Comparison of ENCODE assay signal across 8 cellular contexts in genomic region chr3:101720851-101721649, GRCh38. TPM values are rescaled to one million over a fixed set of nuclear protein-coding genes. Genes with fewer than 3 reads are reported as not detected.
A peak's percentile ranks its signal among the peaks of the same experiment; 100 is the strongest.
DNase-seq lines count a peak whose midpoint lies in the region; ATAC-seq and TF ChIP-seq lines count a peak whose summit lies in the region.

No MANE protein-coding gene starts in this region.

- peak in 1 of 2 donors; percentile 27 for ATAC-seq in activated naive CD4-positive, alpha-beta T cell treated with anti-CD3 and anti-CD28 coated beads, Interleukin-2, amount 50 U/mL, for 72 hours
- ATAC-seq in GM19463 (IDR thresholded peaks at IDR 0.05; ENCODE audit: unreplicated experiment), result no peak

- no peak overlapping the region for H3K4me2 ChIP-seq in parathyroid adenoma (ENCODE audit: low read length)

- H3K4me1 ChIP-seq in parathyroid adenoma, result no peaks in the 10 kb centered on the region

- H3K9me3 Mint-ChIP-seq in activated naive CD4-positive, alpha-beta T cell treated with anti-CD3 and anti-CD28 coated beads, Interleukin-2, amount 50 U/mL, for 72 hours, result no peaks in the 10 kb centered on the region

- peaks cover 7 to 12% of the 10 kb centered on the region in 2 donors for H3K36me3 Mint-ChIP-seq in activated naive CD4-positive, alpha-beta T cell treated with anti-CD3 and anti-CD28 coated beads, Interleukin-2, amount 50 U/mL, for 72 hours

- DNase-seq in NCI-H1694 treated with DMSO at 0.1 percent for 48 hours (lab: John Stamatoyannopoulos, UW) (peak; percentile 19), NCI-H1694 (lab: John Stamatoyannopoulos, UW) (no peak), MV-4-11 (lab: John Stamatoyannopoulos, UW) (peak; percentile 38), SW 1271 (lab: John Stamatoyannopoulos, UW) (no peak), putamen (ENCODE audit: low spot score) (no peak)
- DNase-seq in activated naive CD4-positive, alpha-beta T cell treated with anti-CD3 and anti-CD28 coated beads, Interleukin-2, amount 50 U/mL, for 72 hours (ENCODE audit: low spot score in 2 of 2), result peak in 1 of 2 donors; percentile 14

- no peaks in the 10 kb centered on the region for H3K27me3 ChIP-seq in parathyroid adenoma (ENCODE audit: control insufficient read depth, insufficient read depth, low read length)

- H3K27ac Mint-ChIP-seq in activated naive CD4-positive, alpha-beta T cell treated with anti-CD3 and anti-CD28 coated beads, Interleukin-2, amount 50 U/mL, for 72 hours, result peak overlapping the region; percentile 85 to 90

- TF ChIP-seq CTCF in parathyroid adenoma (IDR thresholded peaks at IDR 0.05), result no peak

- H3K4me3 ChIP-seq in parathyroid adenoma (ENCODE audit: low read depth, low read length), result no peak overlapping the region

- H3K36me3 ChIP-seq in parathyroid adenoma (ENCODE audit: control insufficient read depth, insufficient read depth, low read length), result no peaks in the 10 kb centered on the region

- no peak overlapping the region for H3K9ac ChIP-seq in parathyroid adenoma

- no peak overlapping the region for H3K27ac ChIP-seq in parathyroid adenoma

- peak overlapping the region; percentile 25 for H2AFZ ChIP-seq in parathyroid adenoma

- H3K9me3 ChIP-seq in parathyroid adenoma (ENCODE audit: control insufficient read depth, low read length), result no peaks in the 10 kb centered on the region

- peaks cover 3% of the 10 kb centered on the region for H3K79me2 ChIP-seq in parathyroid adenoma

RNA-seq across cellular contexts. Expression of gene CEP97, which starts 3.4 kb away (rescaled TPM):
- 10 to 100 TPM; 16.1 to 20.0 TPM for total RNA-seq in activated naive CD4-positive, alpha-beta T cell treated with anti-CD3 and anti-CD28 coated beads, Interleukin-2, amount 50 U/mL, for 72 hours

RNA-seq across cellular contexts. Expression of gene RPL24, which starts 34.5 kb away (rescaled TPM):
- total RNA-seq in activated naive CD4-positive, alpha-beta T cell treated with anti-CD3 and anti-CD28 coated beads, Interleukin-2, amount 50 U/mL, for 72 hours, result 1,000 to 10,000 TPM; 1,662 to 1,709 TPM

RNA-seq across cellular contexts. Expression of gene ZBTB11, which starts 44.1 kb away (rescaled TPM):
- 10 to 100 TPM; 22.7 to 48.1 TPM for total RNA-seq in activated naive CD4-positive, alpha-beta T cell treated with anti-CD3 and anti-CD28 coated beads, Interleukin-2, amount 50 U/mL, for 72 hours

RNA-seq across cellular contexts. Expression of gene NXPE3, which starts 58.0 kb away (rescaled TPM):
- total RNA-seq in activated naive CD4-positive, alpha-beta T cell treated with anti-CD3 and anti-CD28 coated beads, Interleukin-2, amount 50 U/mL, for 72 hours, result 10 to 100 TPM; 17.3 to 21.4 TPM

Comparison
In these comparisons a context has a peak if more than half of its experiments do, and no peak if none do; other contexts are left out.
1. DNase-seq: peak in NCI-H1694 treated with DMSO at 0.1 percent for 48 hours (single experiment) and MV-4-11 (single experiment); none in NCI-H1694 (single experiment), SW 1271 (0 of 2) and putamen (single experiment).